12 cellular contexts compared by ENCODE assay signal in genomic region chr9:130137081-130137869, GRCh38. TPM values are rescaled to one million over a fixed set of nuclear protein-coding genes. Genes with fewer than 3 reads are reported as not detected.
A peak's percentile ranks its signal among the peaks of the same experiment; 100 is the strongest.
DNase-seq lines count a peak whose midpoint lies in the region; ATAC-seq, FAIRE-seq and TF ChIP-seq lines count a peak whose summit lies in the region.
"Had no signal": no experiment of that assay in that cellular context is flagged by ENCODE, and none has a peak within 500 bp of the region (broad histone marks: within the 10 kb centered on the region; RNA-seq: fewer than 3 reads in every experiment).

No MANE protein-coding gene starts in this region.

- no peak overlapping the region for H4K5ac ChIP-seq in mesendoderm (ENCODE audit: low read length)

- no peak for DNase-seq in activated CD4-positive, alpha-beta memory T cell treated with anti-CD3 and anti-CD28 coated beads for 36 hours
- no peak for DNase-seq in activated CD4-positive, alpha-beta memory T cell treated with anti-CD3 and anti-CD28 coated beads, Interleukin-2, amount 10 ng/mL, durations not matched to agents 7 days and 5 days
- DNase-seq in cerebellar cortex (ENCODE audit: low spot score) = peak; percentile 44
- no peak for DNase-seq in mesendoderm
- peak; percentile 30 for DNase-seq in superior temporal gyrus (ENCODE audit: extremely low spot score)
- DNase-seq in prostate gland (ENCODE audit: low spot score) = no peak
- DNase-seq in HepG2 (ENCODE audit: low spot score) = no peak
- no peak for DNase-seq in sciatic nerve (ENCODE audit: low spot score)
- DNase-seq: NCI-H2171 treated with DMSO at 0.1 percent for 48 hours had no signal

- TF ChIP-seq EP300 in HepG2 (IDR thresholded peaks at IDR 0.05; ENCODE audit: low read depth in 2 of 2, low read length in 2 of 2) (no peak), HepG2 (CRISPR knock-in tag; IDR thresholded peaks at IDR 0.05; ENCODE audit: borderline replicate concordance) (no peak)

- POLR2A ChIA-PET in activated CD4-positive, alpha-beta memory T cell treated with anti-CD3 and anti-CD28 coated beads for 36 hours (lab: Charles Lee) = no interaction called here
- POLR2A ChIA-PET in activated CD4-positive, alpha-beta memory T cell treated with anti-CD3 and anti-CD28 coated beads, Interleukin-2, amount 10 ng/mL, durations not matched to agents 7 days and 5 days (lab: Charles Lee) = no interaction called here
- POLR2A ChIA-PET in HepG2 (lab: Yijun Ruan, JAX) = no interaction called here

- H2AFZ ChIP-seq in HepG2 (ENCODE audit: low read length) = no peak overlapping the region

- no peak overlapping the region for H2BK15ac ChIP-seq in mesendoderm (replicated peaks; ENCODE audit: low read depth)

- no peaks in the 10 kb centered on the region for H3K9me3 ChIP-seq in prostate gland
- no peaks in the 10 kb centered on the region for H3K9me3 ChIP-seq in HepG2 (ENCODE audit: low read length)
- H3K9me3 ChIP-seq: A549 had no signal

- no peak overlapping the region for H3K27ac ChIP-seq in mesendoderm (ENCODE audit: low read depth, low read length)
- no peak overlapping the region for H3K27ac ChIP-seq in prostate gland
- no peak overlapping the region for H3K27ac ChIP-seq in HepG2 (ENCODE audit: extremely low read length, insufficient read depth, low read length)

- no peaks in the 10 kb centered on the region for H3K27me3 Mint-ChIP-seq in activated CD4-positive, alpha-beta memory T cell treated with anti-CD3 and anti-CD28 coated beads for 36 hours
- no peaks in the 10 kb centered on the region for H3K27me3 Mint-ChIP-seq in activated CD4-positive, alpha-beta memory T cell treated with anti-CD3 and anti-CD28 coated beads, Interleukin-2, amount 10 ng/mL, durations not matched to agents 7 days and 5 days

- H3K4ac ChIP-seq in mesendoderm (ENCODE audit: low read depth, low read length) = no peak overlapping the region

- in situ Hi-C loops in HepG2 (cut with HindIII; ENCODE audit: extremely low pct_ligation_motif_present, low pct_unique_long_range_greater_than_20kb) = no loop called here

- CTCF ChIA-PET in activated CD4-positive, alpha-beta memory T cell treated with anti-CD3 and anti-CD28 coated beads for 36 hours (lab: Charles Lee) = no interaction called here
- CTCF ChIA-PET in activated CD4-positive, alpha-beta memory T cell treated with anti-CD3 and anti-CD28 coated beads, Interleukin-2, amount 10 ng/mL, durations not matched to agents 7 days and 5 days (lab: Charles Lee) = no interaction called here
- CTCF ChIA-PET in HepG2 (lab: Yijun Ruan, JAX; ENCODE audit: low intra/inter-chr PET ratio, low total read pairs) = no interaction called here

- H2BK5ac ChIP-seq in mesendoderm (ENCODE audit: low read length) = peak overlapping the region; percentile 0

- BruUV-seq in HepG2 (replicated peaks; lab: Mats Ljungman, UMichigan) = no TSS peak

- TF ChIP-seq CTCF in prostate gland (IDR thresholded peaks at IDR 0.05) (no peak), HepG2 (CRISPR knock-in tag; IDR thresholded peaks at IDR 0.05) (no peak)

- H3K4me3 Mint-ChIP-seq in activated CD4-positive, alpha-beta memory T cell treated with anti-CD3 and anti-CD28 coated beads for 36 hours = no peak overlapping the region
- H3K4me3 Mint-ChIP-seq in activated CD4-positive, alpha-beta memory T cell treated with anti-CD3 and anti-CD28 coated beads, Interleukin-2, amount 10 ng/mL, durations not matched to agents 7 days and 5 days = no peak overlapping the region
- H3K4me3 Mint-ChIP-seq: activated naive CD4-positive, alpha-beta T cell treated with anti-CD3 and anti-CD28 coated beads for 36 hours; T-helper 1 cell treated with Interleukin-12 subunit alpha and Interleukin-12 subunit beta and Interleukin-4 antibody, amounts not matched to agents 30 μg/mL and 1 μg/mL, for 36 hours had no signal

- no CpG with 5 or more reads among the region's 24 CpGs for WGBS in mesendoderm (ENCODE audit: extremely low coverage, insufficient coverage, low lambda C conversion rate)
- 88% methylated on average over 24 of the region's 24 CpGs for WGBS in prostate gland
- WGBS in HepG2 (ENCODE audit: low lambda C conversion rate) = 97% methylated on average over 24 of the region's 24 CpGs

- H3K79me1 ChIP-seq in mesendoderm (ENCODE audit: low read length) = no peaks in the 10 kb centered on the region

- H3K4me1 ChIP-seq in mesendoderm (ENCODE audit: control insufficient read depth, low read depth, low read length) = peaks cover 19% of the 10 kb centered on the region
- no peaks in the 10 kb centered on the region for H3K4me1 ChIP-seq in prostate gland (replicated peaks)
- no peaks in the 10 kb centered on the region for H3K4me1 ChIP-seq in HepG2 (ENCODE audit: insufficient read depth, low read length)

- no peaks in the 10 kb centered on the region for H3K36me3 ChIP-seq in mesendoderm (ENCODE audit: control insufficient read depth, insufficient read depth, low read length)
- no peaks in the 10 kb centered on the region for H3K36me3 ChIP-seq in prostate gland
- H3K36me3 ChIP-seq in HepG2 (replicated peaks in 1 of 2; ENCODE audit: control insufficient read depth in 1 of 2, insufficient read depth in 2 of 2, low read length in 2 of 2) = peaks cover 1 to 2% of the 10 kb centered on the region in 2 experiments; a peak in 1 of 5 replicates

- peaks cover 49% of the 10 kb centered on the region for H3K4me1 Mint-ChIP-seq in activated CD4-positive, alpha-beta memory T cell treated with anti-CD3 and anti-CD28 coated beads for 36 hours (ENCODE audit: low read depth)
- peaks cover 39% of the 10 kb centered on the region for H3K4me1 Mint-ChIP-seq in activated CD4-positive, alpha-beta memory T cell treated with anti-CD3 and anti-CD28 coated beads, Interleukin-2, amount 10 ng/mL, durations not matched to agents 7 days and 5 days

- H3K27me3 ChIP-seq in mesendoderm (ENCODE audit: insufficient read depth, low read length, poor library complexity) (no peaks in the 10 kb centered on the region), prostate gland (replicated peaks; ENCODE audit: insufficient read depth) (no peaks in the 10 kb centered on the region), HepG2 (ENCODE audit: control insufficient read depth in 1 of 2, insufficient read depth in 2 of 2, low read length in 2 of 2) (no peaks in the 10 kb centered on the region)

- H4K20me1 ChIP-seq in HepG2 (ENCODE audit: insufficient read depth, low read length) = no peaks in the 10 kb centered on the region

- H3K9ac ChIP-seq in mesendoderm (ENCODE audit: low read length) (no peak overlapping the region), HepG2 (ENCODE audit: insufficient read depth, low read depth, low read length) (no peak overlapping the region)

- ATAC-seq in HepG2 (no peak), sciatic nerve (no peak)

- H3K4me2 ChIP-seq in mesendoderm (ENCODE audit: low read length) = no peak overlapping the region
- H3K4me2 ChIP-seq in HepG2 (ENCODE audit: low read depth, low read length) = no peak overlapping the region
- H3K4me2 ChIP-seq: A549 had no signal

- peak overlapping the region; percentile 29 for H3K27ac Mint-ChIP-seq in activated CD4-positive, alpha-beta memory T cell treated with anti-CD3 and anti-CD28 coated beads for 36 hours
- no peak overlapping the region for H3K27ac Mint-ChIP-seq in activated CD4-positive, alpha-beta memory T cell treated with anti-CD3 and anti-CD28 coated beads, Interleukin-2, amount 10 ng/mL, durations not matched to agents 7 days and 5 days

- TF ChIP-seq RAD21 in HepG2 (CRISPR knock-in tag; IDR thresholded peaks at IDR 0.05) = no peak

- H2AK5ac ChIP-seq in mesendoderm (ENCODE audit: low read length) = no peak overlapping the region

- H3K79me2 ChIP-seq in mesendoderm (ENCODE audit: control insufficient read depth, insufficient read depth, low read length) (no peaks in the 10 kb centered on the region), HepG2 (ENCODE audit: insufficient read depth, low read length) (no peaks in the 10 kb centered on the region)

- no peaks in the 10 kb centered on the region for H3K9me3 Mint-ChIP-seq in activated CD4-positive, alpha-beta memory T cell treated with anti-CD3 and anti-CD28 coated beads for 36 hours
- H3K9me3 Mint-ChIP-seq in activated CD4-positive, alpha-beta memory T cell treated with anti-CD3 and anti-CD28 coated beads, Interleukin-2, amount 10 ng/mL, durations not matched to agents 7 days and 5 days = no peaks in the 10 kb centered on the region
- H3K9me3 Mint-ChIP-seq: activated naive CD4-positive, alpha-beta T cell treated with anti-CD3 and anti-CD28 coated beads for 36 hours; T-helper 1 cell treated with Interleukin-12 subunit alpha and Interleukin-12 subunit beta and Interleukin-4 antibody, amounts not matched to agents 30 μg/mL and 1 μg/mL, for 36 hours had no signal

- H3K36me3 Mint-ChIP-seq in activated CD4-positive, alpha-beta memory T cell treated with anti-CD3 and anti-CD28 coated beads for 36 hours = peaks cover 26% of the 10 kb centered on the region
- H3K36me3 Mint-ChIP-seq in activated CD4-positive, alpha-beta memory T cell treated with anti-CD3 and anti-CD28 coated beads, Interleukin-2, amount 10 ng/mL, durations not matched to agents 7 days and 5 days (ENCODE audit: low read depth) = peaks cover 40% of the 10 kb centered on the region

- no peak overlapping the region for H2BK120ac ChIP-seq in mesendoderm (ENCODE audit: low read depth, low read length)

- FAIRE-seq in HepG2 (lab: Jason Lieb, UNC) = no peak
- FAIRE-seq: A549 had no signal

- intact Hi-C loops in activated CD4-positive, alpha-beta memory T cell treated with anti-CD3 and anti-CD28 coated beads for 36 hours (cut with micrococcal nuclease) = no loop called here
- intact Hi-C loops in prostate gland (cut with DNase I) (no loop called here), HepG2 (cut with micrococcal nuclease; ENCODE audit: unreplicated experiment) (no loop called here), sciatic nerve (cut with DNase I) (no loop called here)

- peak overlapping the region; percentile 31 for H3K56ac ChIP-seq in mesendoderm (ENCODE audit: low read length)

- no peak overlapping the region for H3K23ac ChIP-seq in mesendoderm (ENCODE audit: low read length)

- TF ChIP-seq POLR2A in prostate gland (IDR thresholded peaks at IDR 0.05) (no peak), HepG2 (IDR thresholded peaks at IDR 0.05; ENCODE audit: insufficient read depth in 1 of 2, low read depth in 2 of 2, low read length in 2 of 2) (no peak)

- H3K18ac ChIP-seq in mesendoderm (ENCODE audit: low read length) = no peak overlapping the region

- no peak overlapping the region for H4K8ac ChIP-seq in mesendoderm (ENCODE audit: low read depth, low read length)

- H3K4me3 ChIP-seq in mesendoderm (ENCODE audit: low read length) = no peak overlapping the region
- no peak overlapping the region for H3K4me3 ChIP-seq in prostate gland
- H3K4me3 ChIP-seq in HepG2 (replicated peaks in 1 of 3; ENCODE audit: insufficient read depth in 1 of 3, low read depth in 2 of 3, low read length in 3 of 3) = no peak overlapping the region
- H3K4me3 ChIP-seq: A549 had no signal

RNA-seq across cellular contexts. Expression of gene NCS1, which starts 34.9 kb away (rescaled TPM):
- 10 to 100 TPM; 26.8 to 29.1 TPM for total RNA-seq in activated CD4-positive, alpha-beta memory T cell treated with anti-CD3 and anti-CD28 coated beads for 36 hours
- total RNA-seq in activated CD4-positive, alpha-beta memory T cell treated with anti-CD3 and anti-CD28 coated beads, Interleukin-2, amount 10 ng/mL, durations not matched to agents 7 days and 5 days = 1 to 10 TPM; 2.8 to 3.1 TPM
- 29.4 TPM for polyA plus RNA-seq in mesendoderm (2013, experiment 1 of 2)
- polyA plus RNA-seq in mesendoderm (2013, experiment 2 of 2) = 28.7 TPM
- total RNA-seq in prostate gland = 10 to 100 TPM; 19.1 to 28.5 TPM
- total RNA-seq in HepG2 (2016; rRNA removed; fragmentation: Illumina TruSeq; extraction: Trizol) = 6.1 and 6.9 TPM in 2 replicates
- 6.7 and 7.8 TPM in 2 replicates for total RNA-seq in HepG2 (2016; cell fraction: cytosol; rRNA removed; fragmentation: Illumina TruSeq; extraction: Trizol; ENCODE audit: low read depth)
- 5.1 and 5.3 TPM in 2 replicates for total RNA-seq in HepG2 (2016; cell fraction: insoluble cytoplasmic fraction; rRNA removed; fragmentation: Illumina TruSeq; extraction: Trizol)
- 12.6 and 14.1 TPM in 2 replicates for total RNA-seq in HepG2 (2016; cell fraction: membrane; rRNA removed; fragmentation: Illumina TruSeq; extraction: Trizol)
- total RNA-seq in HepG2 (2016; cell fraction: nucleus; rRNA removed; fragmentation: Illumina TruSeq; extraction: Trizol) = 2.1 and 3.4 TPM in 2 replicates
- 4.1 and 4.7 TPM in 2 replicates for polyA plus RNA-seq in HepG2 (2011; rRNA removed)
- 3.9 TPM in 2 replicates for polyA plus RNA-seq in HepG2 (2011; cell fraction: cytosol; rRNA removed)
- 1.7 and 2.5 TPM in 2 replicates for polyA plus RNA-seq in HepG2 (2011; cell fraction: nucleus; rRNA removed)
- 1.4 and 1.6 TPM in 2 replicates for polyA plus RNA-seq in HepG2 (2012)
- 17.2 and 18.8 TPM in 2 replicates for polyA plus RNA-seq in HepG2 (2016; cell fraction: cytosol; fragmentation: Illumina TruSeq; extraction: Trizol; ENCODE audit: low read depth)
- 7.4 and 8.4 TPM in 2 replicates for polyA plus RNA-seq in HepG2 (2016; cell fraction: insoluble cytoplasmic fraction; fragmentation: Illumina TruSeq; extraction: Trizol; ENCODE audit: low read depth)
- polyA plus RNA-seq in HepG2 (2016; cell fraction: membrane; fragmentation: Illumina TruSeq; extraction: Trizol; ENCODE audit: low read depth) = 16.6 and 20.9 TPM in 2 replicates
- 6.6 and 7.1 TPM in 2 replicates for polyA plus RNA-seq in HepG2 (2016; cell fraction: nucleus; fragmentation: Illumina TruSeq; extraction: Trizol; ENCODE audit: insufficient read depth, low read depth)
- 5.0 and 83.3 TPM in 2 replicates for polyA minus RNA-seq in HepG2 (2011; rRNA and poly(A)+ RNA removed; ENCODE audit: low replicate concordance)
- 2.5 and 3.3 TPM in 2 replicates for polyA minus RNA-seq in HepG2 (2011; cell fraction: cytosol; rRNA and poly(A)+ RNA removed)
- 0.99 and 1.0 TPM in 2 replicates for polyA minus RNA-seq in HepG2 (2011; cell fraction: nucleus; rRNA and poly(A)+ RNA removed)
- 11.7 TPM for total RNA-seq in sciatic nerve

Comparison
In these comparisons a context has a peak if more than half of its experiments do, and no peak if none do; other contexts are left out.
1. DNase-seq: peak in cerebellar cortex (single experiment) and superior temporal gyrus (single experiment); none in activated CD4-positive, alpha-beta memory T cell treated with anti-CD3 and anti-CD28 coated beads for 36 hours (single experiment), activated CD4-positive, alpha-beta memory T cell treated with anti-CD3 and anti-CD28 coated beads, Interleukin-2, amount 10 ng/mL, durations not matched to agents 7 days and 5 days (single experiment), mesendoderm (single experiment), prostate gland (single experiment), HepG2 (single experiment) and sciatic nerve (single experiment).